In the genomic region with DNA sequence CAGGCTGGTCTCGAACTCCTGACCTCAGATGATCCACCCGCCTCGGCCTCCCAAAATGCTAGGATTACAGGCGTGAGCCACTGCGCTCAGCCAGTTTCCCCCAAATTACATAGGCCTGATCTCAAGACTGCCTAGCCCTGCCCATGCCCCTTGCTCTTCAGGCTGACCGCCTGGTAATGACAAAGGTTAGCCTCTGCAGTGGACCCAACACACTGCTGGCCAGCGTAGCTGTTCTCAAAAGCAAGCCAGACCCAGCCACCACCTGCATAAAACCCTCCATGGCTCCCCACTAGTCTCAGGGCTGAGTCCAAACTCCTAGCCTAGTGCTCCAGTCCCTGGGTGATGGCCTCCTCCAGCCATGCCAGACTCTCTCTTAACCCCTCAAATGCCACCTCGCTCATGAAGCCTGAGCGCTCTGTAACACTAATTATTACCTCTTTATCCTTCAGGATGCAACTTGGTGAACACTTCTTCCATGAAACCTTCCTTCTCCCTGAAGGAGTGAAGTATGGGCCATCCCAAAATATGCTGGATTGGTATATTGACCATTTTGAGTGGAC, we compare ENCODE assay signal across 1 cellular context.
TF ChIP-seq lines count a peak whose summit lies in the region.

No MANE protein-coding gene starts in this region.

TF ChIP-seq in endothelial cell of umbilical vein, 7 proteins besides CTCF, POLR2A, EP300 and RAD21:
- TF ChIP-seq JUN (IDR thresholded peaks at IDR 0.05; ENCODE audit: borderline replicate concordance, insufficient read depth, insufficient read length, low read depth) (no peak), MAX (IDR thresholded peaks at IDR 0.05; ENCODE audit: insufficient read depth, insufficient read length) (no peak), GATA2 (IDR thresholded peaks at IDR 0.05; ENCODE audit: insufficient read depth, insufficient read length, low read depth, low read length) (no peak)
